ENCODE assay signal across 12 cellular contexts in genomic region chr1:42322577-42322976, GRCh38. TPM values are rescaled to one million over a fixed set of nuclear protein-coding genes. Genes with fewer than 3 reads are reported as not detected.
DNase-seq lines count a peak whose midpoint lies in the region; ATAC-seq, FAIRE-seq and TF ChIP-seq lines count a peak whose summit lies in the region.
"Had no signal": no experiment of that assay in that cellular context is flagged by ENCODE, and none has a peak within 500 bp of the region (broad histone marks: within the 10 kb centered on the region; RNA-seq: fewer than 3 reads in every experiment).

No MANE protein-coding gene starts in this region.

- no peaks in the 10 kb centered on the region for H3K9me3 Mint-ChIP-seq in astrocyte (ENCODE audit: unreplicated experiment)
- H3K9me3 Mint-ChIP-seq: natural killer cell treated with Interleukin-12 subunit alpha and Interleukin-12 subunit beta and Interleukin-15 and Interleukin-18, amount 100 ng/mL, for 72 hours had no signal

- no peak overlapping the region for H3K4me3 Mint-ChIP-seq in astrocyte (ENCODE audit: unreplicated experiment)
- H3K4me3 Mint-ChIP-seq: natural killer cell treated with Interleukin-12 subunit alpha and Interleukin-12 subunit beta and Interleukin-15 and Interleukin-18, amount 100 ng/mL, for 72 hours had no signal

- intact Hi-C loops in heart left ventricle (cut with DNase I): loop anchor here in 1 of 10 donors (5.0 kb wide), 1 partner anchor 145 kb away; no protein-coding TSS in a partner anchor

- H3K27ac ChIP-seq in heart left ventricle (peak overlapping the region in 8 of 12 donors; percentile 1 to 73 (median 30)), right atrium auricular region (peak overlapping the region in 1 of 2 donors; percentile 83), astrocyte (ENCODE audit: low read depth, low read length) (no peak overlapping the region)
- H3K27ac ChIP-seq: vagina had no signal

- WGBS in heart left ventricle, 4 donors: 0 to 44% (median 0%) methylated on average over 1 of the region's 1 CpG

- DNase-seq in heart left ventricle (no peak), right atrium auricular region (ENCODE audit: low spot score) (no peak), astrocyte (ENCODE audit: low read depth) (peak; percentile 51), foreskin fibroblast (peak; percentile 40 to 60), superior temporal gyrus (ENCODE audit: extremely low spot score) (peak; percentile 53), ecto neural progenitor cell (ENCODE audit: low spot score) (no peak), COLO668 (lab: John Stamatoyannopoulos, UW; ENCODE audit: unreplicated experiment) (no peak), GM13977 (ENCODE audit: low spot score) (no peak)
- DNase-seq: Karpas-422 had no signal

- H4K20me1 ChIP-seq in astrocyte (ENCODE audit: insufficient read depth, low read length): peaks cover 90% of the 10 kb centered on the region

- H3K27me3 ChIP-seq in heart left ventricle (no peaks in the 10 kb centered on the region), right atrium auricular region (no peaks in the 10 kb centered on the region), astrocyte (ENCODE audit: insufficient read depth, low read length) (no peaks in the 10 kb centered on the region)
- H3K27me3 ChIP-seq: vagina had no signal

- no peaks in the 10 kb centered on the region for H3K27me3 Mint-ChIP-seq in astrocyte (ENCODE audit: low read depth, unreplicated experiment)
- H3K27me3 Mint-ChIP-seq: natural killer cell treated with Interleukin-12 subunit alpha and Interleukin-12 subunit beta and Interleukin-15 and Interleukin-18, amount 100 ng/mL, for 72 hours had no signal

- peaks cover 2% of the 10 kb centered on the region for H3K36me3 Mint-ChIP-seq in astrocyte (ENCODE audit: low read depth, unreplicated experiment)

- FAIRE-seq in astrocyte (lab: Jason Lieb, UNC): no peak
- FAIRE-seq: islet of Langerhans had no signal

- H3K79me2 ChIP-seq in astrocyte (ENCODE audit: insufficient read depth, low read length): peaks cover 96% of the 10 kb centered on the region

- H3K9me3 ChIP-seq in heart left ventricle: no peaks in the 10 kb centered on the region
- H3K9me3 ChIP-seq in right atrium auricular region: no peaks in the 10 kb centered on the region
- no peaks in the 10 kb centered on the region for H3K9me3 ChIP-seq in astrocyte (ENCODE audit: insufficient read depth, low read depth, low read length)
- H3K9me3 ChIP-seq: vagina had no signal

- no peak overlapping the region for H3K4me2 ChIP-seq in astrocyte (ENCODE audit: low read length)

- in situ Hi-C loops in GM13977 (cut with MboI; ENCODE audit: low pct_unique_long_range_greater_than_20kb, low sequenced_read_pairs, unreplicated experiment): no loop called here

- H3K36me3 ChIP-seq in heart left ventricle (no peaks in the 10 kb centered on the region), right atrium auricular region (no peaks in the 10 kb centered on the region), astrocyte (ENCODE audit: insufficient read depth, low read length) (no peaks in the 10 kb centered on the region)
- H3K36me3 ChIP-seq: vagina had no signal

- H3K4me1 ChIP-seq in heart left ventricle (peaks cover 9 to 93% (median 70%) of the 10 kb centered on the region in 12 donors), right atrium auricular region (peaks cover 0 to 61% of the 10 kb centered on the region in 2 donors), astrocyte (ENCODE audit: insufficient read depth, low read length) (peaks cover 16% of the 10 kb centered on the region)

- H3K4me3 ChIP-seq in heart left ventricle: no peak overlapping the region
- H3K4me3 ChIP-seq in right atrium auricular region: no peak overlapping the region
- no peak overlapping the region for H3K4me3 ChIP-seq in astrocyte (ENCODE audit: insufficient read depth, low read depth, low read length)
- H3K4me3 ChIP-seq in foreskin fibroblast (ENCODE audit: low read depth in 1 of 2, low read length in 2 of 2): no peak overlapping the region
- H3K4me3 ChIP-seq: vagina had no signal

- no peak for TF ChIP-seq POLR2A in heart left ventricle (IDR thresholded peaks at IDR 0.05)

- H3K4me1 Mint-ChIP-seq in astrocyte (ENCODE audit: low read depth, unreplicated experiment): peaks cover 35% of the 10 kb centered on the region

- TF ChIP-seq CTCF in heart left ventricle (IDR thresholded peaks at IDR 0.05) (no peak), right atrium auricular region (IDR thresholded peaks at IDR 0.05) (no peak), astrocyte (IDR thresholded peaks at IDR 0.05; ENCODE audit: insufficient read depth, low read depth, low read length) (no peak), foreskin fibroblast (IDR thresholded peaks at IDR 0.05; ENCODE audit: low read depth, low read length) (no peak), GM13977 (IDR thresholded peaks at IDR 0.05; ENCODE audit: extremely low read depth, insufficient read depth, missing control alignments) (no peak)

- no peak overlapping the region for H3K9ac ChIP-seq in astrocyte (ENCODE audit: low read length)

- no peak overlapping the region for H2AFZ ChIP-seq in astrocyte (ENCODE audit: low read depth, low read length)

- ATAC-seq in heart left ventricle: peak in 1 of 4 donors; percentile 36

- no peak overlapping the region for H3K27ac Mint-ChIP-seq in astrocyte (ENCODE audit: unreplicated experiment)

RNA-seq across cellular contexts. Expression of gene FOXJ3, which starts 12.5 kb away (rescaled TPM):
- total RNA-seq in heart left ventricle: 10 to 100 TPM; 33.4 to 48.8 (median 42.3) TPM
- polyA plus RNA-seq in heart left ventricle: 10 to 100 TPM; 10.8 to 19.2 TPM
- 10 to 100 TPM; 36.7 to 38.6 TPM for total RNA-seq in right atrium auricular region
- total RNA-seq in astrocyte: 39.8 and 41.9 TPM in 2 replicates

RNA-seq across cellular contexts. Expression of gene RIMKLA, which starts 58.0 kb away (rescaled TPM):
- 10 to 100 TPM in 3 of 9 donors, 1 to 10 TPM in 6; 6.2 to 15.3 (median 9.4) TPM for total RNA-seq in heart left ventricle
- polyA plus RNA-seq in heart left ventricle: 1 to 10 TPM; 2.3 to 3.4 TPM
- 1 to 10 TPM; 3.8 to 4.7 TPM for total RNA-seq in right atrium auricular region
- 0.12 and 0.20 TPM in 2 replicates for total RNA-seq in astrocyte

Comparison
In these comparisons a context has a peak if more than half of its experiments do, and no peak if none do; other contexts are left out.
1. DNase-seq: peak in astrocyte (single experiment), foreskin fibroblast (2 of 2) and superior temporal gyrus (single experiment); none in heart left ventricle (0 of 5), right atrium auricular region (single experiment), ecto neural progenitor cell (single experiment), COLO668 (single experiment) and GM13977 (single experiment).